8 cellular contexts compared by ENCODE assay signal in the genomic region with DNA sequence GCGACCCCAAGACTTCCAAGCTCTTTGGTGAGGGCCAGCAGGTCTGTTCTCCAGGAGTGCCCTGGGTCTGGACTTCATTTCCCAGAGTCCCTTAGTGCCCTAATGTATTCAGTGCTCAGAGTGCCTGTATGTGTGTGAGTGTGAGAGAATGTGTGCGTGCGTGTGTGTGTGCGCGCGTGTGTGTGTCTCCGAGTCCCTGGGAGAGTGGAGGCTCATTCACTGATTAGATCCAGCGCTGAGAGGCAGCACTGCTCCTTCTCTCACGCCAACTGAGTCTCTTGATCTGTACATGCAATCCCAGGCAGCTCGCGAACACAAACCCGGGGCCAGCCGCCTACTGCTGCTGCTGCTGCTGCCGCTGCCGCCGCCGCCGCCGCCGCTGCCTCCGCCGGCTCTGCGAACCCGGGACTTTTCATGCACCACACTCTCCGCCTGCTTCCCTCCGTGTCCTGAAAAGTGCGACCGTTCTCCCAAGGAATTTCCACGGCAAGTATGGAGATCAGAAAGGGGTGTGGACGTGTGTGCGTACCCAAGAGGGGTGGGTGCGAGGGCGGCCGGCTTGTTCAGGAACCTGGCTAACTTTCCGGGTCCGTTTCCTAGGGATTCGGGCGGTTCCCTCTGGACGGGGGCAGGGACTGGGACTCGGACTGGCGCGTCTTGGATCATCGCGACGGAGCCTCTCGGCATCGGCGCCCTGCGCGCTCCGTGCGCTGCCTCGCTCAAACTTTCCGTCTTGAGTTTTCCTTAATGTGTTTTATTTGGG. TPM values are rescaled to one million over a fixed set of nuclear protein-coding genes. Genes with fewer than 3 reads are reported as not detected.
DNase-seq lines count a peak whose midpoint lies in the region; ATAC-seq and TF ChIP-seq lines count a peak whose summit lies in the region.

A gene (plus strand): TSS at position 215 of the 763 bp plus-strand sequence.

- H3K9ac ChIP-seq in mucosa of stomach (ENCODE audit: low read length) = peak within 1 kb of the TSS; percentile 30

- H3K27me3 ChIP-seq in mucosa of stomach (ENCODE audit: control insufficient read depth, insufficient read depth, low read length) (peaks cover 75% of the 10 kb centered on the region), suprapubic skin (peaks cover 95% of the 10 kb centered on the region)

- no peak within 1 kb of the TSS for H3K27ac ChIP-seq in suprapubic skin

- H3K9me3 ChIP-seq in mucosa of stomach (ENCODE audit: control insufficient read depth, low read length) (no peaks in the 10 kb centered on the region), suprapubic skin (no peaks in the 10 kb centered on the region)

- peaks cover 35% of the 10 kb centered on the region for H3K4me1 ChIP-seq in mucosa of stomach (ENCODE audit: control insufficient read depth, insufficient read depth, low read length)
- peaks cover 50% of the 10 kb centered on the region for H3K4me1 ChIP-seq in suprapubic skin

- TF ChIP-seq EP300 in suprapubic skin (IDR thresholded peaks at IDR 0.05) = no peak

- 1% methylated on average over 35 of the region's 54 CpGs for WGBS in suprapubic skin

- TF ChIP-seq CTCF in fibroblast of mammary gland (conservative IDR thresholded peaks at IDR 0.05; ENCODE audit: control insufficient read depth, insufficient read depth, low read depth, low read length) = no peak
- TF ChIP-seq CTCF in suprapubic skin (IDR thresholded peaks at IDR 0.05) = no peak

- H3K36me3 ChIP-seq in mucosa of stomach (ENCODE audit: control insufficient read depth, insufficient read depth, low read length) = no peaks in the 10 kb centered on the region
- no peaks in the 10 kb centered on the region for H3K36me3 ChIP-seq in suprapubic skin

- no peak for ATAC-seq in HG02623 (IDR thresholded peaks at IDR 0.05; ENCODE audit: unreplicated experiment)

- H3K4me3 ChIP-seq in fibroblast of mammary gland (ENCODE audit: control insufficient read depth, low read depth, low read length) (peak within 1 kb of the TSS; percentile 16), mucosa of stomach (ENCODE audit: low read length) (peak within 1 kb of the TSS; percentile 38), suprapubic skin (peak within 1 kb of the TSS; percentile 50)

- no peak for TF ChIP-seq POLR2A in suprapubic skin (IDR thresholded peaks at IDR 0.05)

- peak; percentile 47 for DNase-seq in stimulated activated CD4-positive, alpha-beta T cell treated with anti-CD3 and anti-CD28 coated beads, Interleukin-12 subunit alpha, Interleukin-12 subunit beta, amount 100 ng/mL, for 4 hours
- DNase-seq in stimulated activated CD4-positive, alpha-beta T cell treated with anti-CD3 and anti-CD28 coated beads, Interleukin-2, amount 100 ng/mL, for 48 hours = no peak
- DNase-seq in NCI-H526 (lab: John Stamatoyannopoulos, UW) (peak; percentile 99), fibroblast of mammary gland (ENCODE audit: low read depth) (peak; percentile 49), suprapubic skin (ENCODE audit: low spot score in 2 of 2) (peak; percentile 61 to 73)
- DNase-seq in activated CD8-positive, alpha-beta memory T cell treated with anti-CD3 and anti-CD28 coated beads, Interleukin-2, amount 50 U/mL, for 48 hours = peak; percentile 77

RNA-seq across cellular contexts. Expression of the gene that starts here (rescaled TPM):
- 100 to 1,000 TPM in 2 of 4 donors, 10 to 100 TPM in 2; 79.4 to 124 (median 99.5) TPM for total RNA-seq in suprapubic skin

Comparison
In these comparisons a context has a peak if more than half of its experiments do, and no peak if none do; other contexts are left out.
1. DNase-seq: peak in stimulated activated CD4-positive, alpha-beta T cell treated with anti-CD3 and anti-CD28 coated beads, Interleukin-12 subunit alpha, Interleukin-12 subunit beta, amount 100 ng/mL, for 4 hours (single experiment), NCI-H526 (2 of 2), activated CD8-positive, alpha-beta memory T cell treated with anti-CD3 and anti-CD28 coated beads, Interleukin-2, amount 50 U/mL, for 48 hours (single experiment), fibroblast of mammary gland (single experiment) and suprapubic skin (2 of 2); none in stimulated activated CD4-positive, alpha-beta T cell treated with anti-CD3 and anti-CD28 coated beads, Interleukin-2, amount 100 ng/mL, for 48 hours (0 of 2).
2. Peak in every context shown above with its lines, with median percentiles within 50 percentile points of each other: H3K4me3 ChIP-seq.